ENCODE assay signal across 12 cellular contexts in the genomic region with DNA sequence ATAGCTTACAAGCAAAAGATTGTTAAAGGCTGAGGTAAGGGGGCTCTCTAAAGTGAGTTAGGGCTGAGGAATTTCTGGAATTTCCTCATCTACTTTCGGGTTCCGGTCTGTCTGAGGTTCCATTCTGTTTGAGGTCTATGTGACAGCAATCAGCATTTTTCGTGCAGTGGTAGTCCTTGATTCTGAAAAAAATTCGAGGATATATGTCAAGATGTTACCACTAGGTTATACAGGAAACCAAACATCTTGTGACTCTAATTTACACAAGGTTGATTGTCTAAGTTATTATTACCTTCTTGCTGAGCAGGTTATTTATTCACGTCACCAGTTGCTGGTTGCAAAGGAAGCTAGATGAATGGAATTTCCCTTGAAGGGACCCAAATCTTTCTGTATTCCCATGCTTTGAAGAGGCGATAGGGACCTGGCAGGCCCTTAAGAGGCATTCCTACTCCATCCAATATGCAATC. TPM values are rescaled to one million over a fixed set of nuclear protein-coding genes. Genes with fewer than 3 reads are reported as not detected.
A peak's percentile ranks its signal among the peaks of the same experiment; 100 is the strongest.
DNase-seq lines count a peak whose midpoint lies in the region; ATAC-seq and TF ChIP-seq lines count a peak whose summit lies in the region.
"Had no signal": no experiment of that assay in that cellular context is flagged by ENCODE, and none has a peak within 500 bp of the region (broad histone marks: within the 10 kb centered on the region; RNA-seq: fewer than 3 reads in every experiment).

No MANE protein-coding gene starts in this region.

- no peak for TF ChIP-seq POLR2A in body of pancreas (IDR thresholded peaks at IDR 0.05)

- CTCF ChIA-PET in A673 (lab: Charles Lee): no interaction called here
- CTCF ChIA-PET in activated naive CD4-positive, alpha-beta T cell treated with anti-CD3 and anti-CD28 coated beads, Interleukin-2, amount 10 ng/mL, durations not matched to agents 7 days and 5 days (lab: Charles Lee): interaction anchor here (1.3 kb wide), 1 partner anchor 8 kb away, joined by 3 read pairs; no protein-coding TSS in a partner anchor

- POLR2A ChIA-PET in A673 (lab: Charles Lee; ENCODE audit: low non-redundant PET): interaction anchor here (0.6 kb wide), 1 partner anchor 245 kb away, joined by 4 read pairs; no protein-coding TSS in a partner anchor

- no peak overlapping the region for H3K27ac Mint-ChIP-seq in activated naive CD4-positive, alpha-beta T cell treated with anti-CD3 and anti-CD28 coated beads, Interleukin-2, amount 10 ng/mL, durations not matched to agents 7 days and 5 days

- TF ChIP-seq CTCF in A673 (conservative IDR thresholded peaks at IDR 0.05; ENCODE audit: low read depth, low read length) (no peak), body of pancreas (IDR thresholded peaks at IDR 0.05) (no peak)

- H3K4me1 Mint-ChIP-seq in activated naive CD4-positive, alpha-beta T cell treated with anti-CD3 and anti-CD28 coated beads, Interleukin-2, amount 10 ng/mL, durations not matched to agents 7 days and 5 days: peaks cover 8% of the 10 kb centered on the region

- H3K9me3 Mint-ChIP-seq in activated naive CD4-positive, alpha-beta T cell treated with anti-CD3 and anti-CD28 coated beads, Interleukin-2, amount 10 ng/mL, durations not matched to agents 7 days and 5 days: no peaks in the 10 kb centered on the region

- H3K27me3 ChIP-seq in A673 (replicated peaks; ENCODE audit: insufficient read depth, low read depth, low read length, poor library complexity) (no peaks in the 10 kb centered on the region), HUES48 (ENCODE audit: control insufficient read depth, insufficient read depth, low read length) (no peaks in the 10 kb centered on the region), body of pancreas (no peaks in the 10 kb centered on the region)

- 42 to 43% methylated on average over 6 of the region's 6 CpGs for WGBS in body of pancreas, 2 donors

- H3K36me3 ChIP-seq in A673 (ENCODE audit: insufficient read depth, low read length, poor library complexity, severe bottlenecking) (no peaks in the 10 kb centered on the region), HUES48 (ENCODE audit: control insufficient read depth, insufficient read depth, low read length) (no peaks in the 10 kb centered on the region), body of pancreas (replicated peaks in 1 of 2; ENCODE audit: insufficient read depth in 1 of 2, low read depth in 2 of 2) (no peaks in the 10 kb centered on the region)

- no TSS peak for BruUV-seq in A673 (replicated peaks; lab: Mats Ljungman, UMichigan)

- H3K36me3 Mint-ChIP-seq in activated naive CD4-positive, alpha-beta T cell treated with anti-CD3 and anti-CD28 coated beads, Interleukin-2, amount 10 ng/mL, durations not matched to agents 7 days and 5 days: no peaks in the 10 kb centered on the region

- H3K4me1 ChIP-seq in A673 (ENCODE audit: insufficient read depth, low read length, poor library complexity, severe bottlenecking): peaks cover 3% of the 10 kb centered on the region
- H3K4me1 ChIP-seq in HUES48 (ENCODE audit: control insufficient read depth, insufficient read depth, low read length): peaks cover 23% of the 10 kb centered on the region
- no peaks in the 10 kb centered on the region for H3K4me1 ChIP-seq in body of pancreas

- intact Hi-C loops in A673 (cut with micrococcal nuclease; ENCODE audit: unreplicated experiment) (no loop called here), body of pancreas (cut with DNase I) (no loop called here)

- H3K4me3 Mint-ChIP-seq in activated naive CD4-positive, alpha-beta T cell treated with anti-CD3 and anti-CD28 coated beads, Interleukin-2, amount 10 ng/mL, durations not matched to agents 7 days and 5 days: no peak overlapping the region

- H3K4me3 ChIP-seq in A673 (ENCODE audit: low read depth, low read length, poor library complexity, severe bottlenecking): no peak overlapping the region
- H3K4me3 ChIP-seq in HUES48 (ENCODE audit: low read depth, low read length): no peak overlapping the region
- H3K4me3 ChIP-seq in body of pancreas: no peak overlapping the region

- H3K27me3 Mint-ChIP-seq in activated naive CD4-positive, alpha-beta T cell treated with anti-CD3 and anti-CD28 coated beads, Interleukin-2, amount 10 ng/mL, durations not matched to agents 7 days and 5 days: no peaks in the 10 kb centered on the region

- ATAC-seq in body of pancreas: peak; percentile 50
- no peak for ATAC-seq in GM21737 (IDR thresholded peaks at IDR 0.05; ENCODE audit: unreplicated experiment)

- DNase-seq in A673 (ENCODE audit: low spot score) (peak; percentile 80), body of pancreas (no peak), islet precursor cell (peak; percentile 84), cortex of kidney (lab: John Stamatoyannopoulos, UW) (no peak), NCI-H510A (lab: John Stamatoyannopoulos, UW) (no peak)
- no peak for DNase-seq in activated naive CD4-positive, alpha-beta T cell treated with anti-CD3 and anti-CD28 coated beads, Interleukin-2, amount 10 ng/mL, durations not matched to agents 7 days and 5 days
- DNase-seq: activated T-cell treated with anti-CD3 and anti-CD28 coated beads, Interleukin-2, amount 50 U/mL, for 1 hour; effector CD4-positive, alpha-beta T cell; midbrain; small intestine had no signal

- no peak overlapping the region for H3K9ac ChIP-seq in HUES48 (ENCODE audit: low read depth, low read length)

- H3K27ac ChIP-seq in A673 (ENCODE audit: low read depth, low read length, poor library complexity, severe bottlenecking): peak overlapping the region; percentile 40
- peak overlapping the region; percentile 91 for H3K27ac ChIP-seq in HUES48 (ENCODE audit: low read depth, low read length)
- H3K27ac ChIP-seq in body of pancreas: no peak overlapping the region

- no peaks in the 10 kb centered on the region for H3K9me3 ChIP-seq in A673 (ENCODE audit: low read depth, low read length, poor library complexity, severe bottlenecking)
- no peaks in the 10 kb centered on the region for H3K9me3 ChIP-seq in HUES48 (ENCODE audit: control insufficient read depth, insufficient read depth, low read length)
- no peaks in the 10 kb centered on the region for H3K9me3 ChIP-seq in body of pancreas

RNA-seq across cellular contexts. Expression of a gene that starts 35.2 kb away (rescaled TPM):
- total RNA-seq in A673 (2021) (not detected in 2 replicates), body of pancreas (not detected)

RNA-seq across cellular contexts. Expression of a gene that starts 38.1 kb away (rescaled TPM):
- total RNA-seq in A673 (2021) (not detected in 2 replicates), body of pancreas (not detected)

Comparison
In these comparisons a context has a peak if more than half of its experiments do, and no peak if none do; other contexts are left out.
1. DNase-seq: peak in A673 (single experiment) and islet precursor cell (single experiment); none in body of pancreas (0 of 4), activated naive CD4-positive, alpha-beta T cell treated with anti-CD3 and anti-CD28 coated beads, Interleukin-2, amount 10 ng/mL, durations not matched to agents 7 days and 5 days (single experiment), cortex of kidney (single experiment) and NCI-H510A (single experiment).
2. H3K27ac ChIP-seq: peak in A673 (single experiment) and HUES48 (single experiment); none in body of pancreas (0 of 4).